In the genomic region with DNA sequence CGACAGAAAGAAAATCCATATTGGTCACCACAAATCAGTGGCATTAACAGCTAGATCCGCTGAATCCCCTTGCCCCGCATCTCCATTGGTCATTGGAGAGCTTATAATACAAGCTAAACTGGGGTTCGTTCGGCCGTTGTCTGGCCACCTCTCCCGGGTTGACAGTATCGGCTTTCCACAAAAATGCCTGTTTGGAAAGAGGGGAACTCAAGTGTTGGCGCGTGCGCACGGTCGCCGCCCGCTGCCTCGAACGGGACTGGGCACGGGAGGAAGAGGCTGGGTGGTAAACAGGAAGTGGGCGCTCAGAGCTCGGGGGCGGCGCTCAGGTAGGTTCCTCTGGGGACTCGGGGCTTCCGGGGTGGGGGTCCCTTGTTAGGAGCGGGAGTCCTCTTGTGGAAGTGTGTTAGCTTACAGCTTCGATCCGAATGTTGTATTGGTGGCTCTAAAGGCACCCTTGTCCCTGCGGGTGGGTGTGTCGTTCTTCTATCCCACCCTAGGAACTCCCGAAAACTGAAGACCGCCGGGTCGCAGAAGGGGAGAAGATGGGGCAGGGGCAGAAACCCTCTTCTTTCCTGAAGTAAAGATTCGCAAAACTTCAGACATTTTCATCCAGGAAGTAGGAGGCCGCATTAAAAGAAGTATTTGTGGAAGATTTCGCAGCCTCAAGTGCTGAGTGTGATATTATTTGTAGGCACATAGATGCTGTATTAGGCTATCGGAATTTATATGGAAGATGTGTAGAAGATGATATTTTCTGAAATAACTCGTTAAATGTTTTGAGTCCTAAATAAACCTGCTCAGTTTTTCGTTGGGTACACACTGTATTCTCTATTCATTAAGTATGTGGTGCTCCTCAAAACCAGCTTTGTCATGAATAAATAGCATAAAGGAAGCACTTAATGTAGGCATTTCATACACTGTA, we compare ENCODE assay signal across 1 cellular context.
TF ChIP-seq lines count a peak whose summit lies in the region.

No MANE protein-coding gene starts in this region.

TF ChIP-seq in endothelial cell of umbilical vein, 7 proteins besides CTCF, POLR2A, EP300 and RAD21 (continued from another document):
- TF ChIP-seq POLR2AphosphoS5 (IDR thresholded peaks at IDR 0.05; ENCODE audit: insufficient read depth, low read depth, low read length) = no peak
